ENCODE assay signal across 1 cellular context in the genomic region with DNA sequence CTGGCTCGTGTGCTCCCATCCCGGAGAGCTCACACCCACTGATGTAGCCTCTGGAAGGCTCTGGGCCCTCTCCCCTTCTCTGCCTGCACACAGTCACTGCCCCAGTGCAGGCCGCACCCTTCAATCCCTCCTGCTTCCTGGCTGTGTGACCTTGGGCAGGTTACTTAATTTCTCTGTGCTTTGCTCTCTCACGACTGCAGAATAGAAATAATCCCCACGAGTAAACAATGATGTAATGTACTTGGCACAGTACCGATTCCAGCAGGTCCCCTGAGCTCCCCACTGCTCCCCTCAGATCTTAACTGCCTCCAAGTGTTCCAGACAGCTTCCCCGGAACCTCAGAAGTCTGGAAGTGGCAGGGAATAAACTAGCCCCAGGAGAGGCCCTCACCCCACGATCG.
TF ChIP-seq lines count a peak whose summit lies in the region.

No MANE protein-coding gene starts in this region.

TF ChIP-seq in HEK293, 187 proteins besides CTCF, POLR2A, EP300 and RAD21 (continued from another document):
- TF ChIP-seq, protein P1, sequence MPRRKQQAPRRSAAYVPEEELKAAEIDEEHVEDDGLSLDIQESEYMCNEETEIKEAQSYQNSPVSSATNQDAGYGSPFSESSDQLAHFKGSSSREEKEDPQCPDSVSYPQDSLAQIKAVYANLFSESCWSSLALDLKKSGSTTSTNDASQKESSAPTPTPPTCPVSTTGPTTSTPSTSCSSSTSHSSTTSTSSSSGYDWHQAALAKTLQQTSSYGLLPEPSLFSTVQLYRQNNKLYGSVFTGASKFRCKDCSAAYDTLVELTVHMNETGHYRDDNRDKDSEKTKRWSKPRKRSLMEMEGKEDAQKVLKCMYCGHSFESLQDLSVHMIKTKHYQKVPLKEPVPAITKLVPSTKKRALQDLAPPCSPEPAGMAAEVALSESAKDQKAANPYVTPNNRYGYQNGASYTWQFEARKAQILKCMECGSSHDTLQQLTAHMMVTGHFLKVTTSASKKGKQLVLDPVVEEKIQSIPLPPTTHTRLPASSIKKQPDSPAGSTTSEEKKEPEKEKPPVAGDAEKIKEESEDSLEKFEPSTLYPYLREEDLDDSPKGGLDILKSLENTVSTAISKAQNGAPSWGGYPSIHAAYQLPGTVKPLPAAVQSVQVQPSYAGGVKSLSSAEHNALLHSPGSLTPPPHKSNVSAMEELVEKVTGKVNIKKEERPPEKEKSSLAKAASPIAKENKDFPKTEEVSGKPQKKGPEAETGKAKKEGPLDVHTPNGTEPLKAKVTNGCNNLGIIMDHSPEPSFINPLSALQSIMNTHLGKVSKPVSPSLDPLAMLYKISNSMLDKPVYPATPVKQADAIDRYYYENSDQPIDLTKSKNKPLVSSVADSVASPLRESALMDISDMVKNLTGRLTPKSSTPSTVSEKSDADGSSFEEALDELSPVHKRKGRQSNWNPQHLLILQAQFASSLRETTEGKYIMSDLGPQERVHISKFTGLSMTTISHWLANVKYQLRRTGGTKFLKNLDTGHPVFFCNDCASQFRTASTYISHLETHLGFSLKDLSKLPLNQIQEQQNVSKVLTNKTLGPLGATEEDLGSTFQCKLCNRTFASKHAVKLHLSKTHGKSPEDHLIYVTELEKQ (tag by site-specific recombination; IDR thresholded peaks at IDR 0.05; ENCODE audit: borderline replicate concordance), result no peak
- TF ChIP-seq, protein P2, sequence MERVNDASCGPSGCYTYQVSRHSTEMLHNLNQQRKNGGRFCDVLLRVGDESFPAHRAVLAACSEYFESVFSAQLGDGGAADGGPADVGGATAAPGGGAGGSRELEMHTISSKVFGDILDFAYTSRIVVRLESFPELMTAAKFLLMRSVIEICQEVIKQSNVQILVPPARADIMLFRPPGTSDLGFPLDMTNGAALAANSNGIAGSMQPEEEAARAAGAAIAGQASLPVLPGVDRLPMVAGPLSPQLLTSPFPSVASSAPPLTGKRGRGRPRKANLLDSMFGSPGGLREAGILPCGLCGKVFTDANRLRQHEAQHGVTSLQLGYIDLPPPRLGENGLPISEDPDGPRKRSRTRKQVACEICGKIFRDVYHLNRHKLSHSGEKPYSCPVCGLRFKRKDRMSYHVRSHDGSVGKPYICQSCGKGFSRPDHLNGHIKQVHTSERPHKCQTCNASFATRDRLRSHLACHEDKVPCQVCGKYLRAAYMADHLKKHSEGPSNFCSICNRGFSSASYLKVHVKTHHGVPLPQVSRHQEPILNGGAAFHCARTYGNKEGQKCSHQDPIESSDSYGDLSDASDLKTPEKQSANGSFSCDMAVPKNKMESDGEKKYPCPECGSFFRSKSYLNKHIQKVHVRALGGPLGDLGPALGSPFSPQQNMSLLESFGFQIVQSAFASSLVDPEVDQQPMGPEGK (tag by site-specific recombination; IDR thresholded peaks at IDR 0.05), result no peak
- TF ChIP-seq ZNF580 (tag by site-specific recombination; IDR thresholded peaks at IDR 0.05) (no peak), ZNF530 (tag by site-specific recombination; IDR thresholded peaks at IDR 0.05; ENCODE audit: low read depth) (no peak), ZNF768 (tag by site-specific recombination; IDR thresholded peaks at IDR 0.05) (peak; percentile 72; the same call in 1 of the 2 replicates), BCL6B (tag by site-specific recombination; IDR thresholded peaks at IDR 0.05) (no peak), RBAK (tag by site-specific recombination; IDR thresholded peaks at IDR 0.05) (no peak), ZNF169 (tag by site-specific recombination; IDR thresholded peaks at IDR 0.05) (no peak), ZNF311 (tag by site-specific recombination; IDR thresholded peaks at IDR 0.05; ENCODE audit: borderline replicate concordance) (no peak), ZNF202 (tag by site-specific recombination; IDR thresholded peaks at IDR 0.05; ENCODE audit: borderline replicate concordance) (no peak), SCRT2 (tag by site-specific recombination; IDR thresholded peaks at IDR 0.05) (peak; percentile 55), ZBTB17 (tag by site-specific recombination; IDR thresholded peaks at IDR 0.05) (0 out of 2 replicates have a peak, but pooled peaks have one; percentile 28), ZNF2 (tag by site-specific recombination; IDR thresholded peaks at IDR 0.05) (no peak), ZIC2 (tag by site-specific recombination; IDR thresholded peaks at IDR 0.05) (peak; percentile 54), ZNF18 (tag by site-specific recombination; IDR thresholded peaks at IDR 0.05) (no peak), ZNF514 (tag by site-specific recombination; IDR thresholded peaks at IDR 0.05) (no peak), ZNF398 (tag by site-specific recombination; IDR thresholded peaks at IDR 0.05) (no peak), ZFP37 (tag by site-specific recombination; IDR thresholded peaks at IDR 0.05) (no peak), MZF1 (tag by site-specific recombination; IDR thresholded peaks at IDR 0.05; ENCODE audit: borderline replicate concordance) (peak; percentile 80)
- TF ChIP-seq, protein P3, sequence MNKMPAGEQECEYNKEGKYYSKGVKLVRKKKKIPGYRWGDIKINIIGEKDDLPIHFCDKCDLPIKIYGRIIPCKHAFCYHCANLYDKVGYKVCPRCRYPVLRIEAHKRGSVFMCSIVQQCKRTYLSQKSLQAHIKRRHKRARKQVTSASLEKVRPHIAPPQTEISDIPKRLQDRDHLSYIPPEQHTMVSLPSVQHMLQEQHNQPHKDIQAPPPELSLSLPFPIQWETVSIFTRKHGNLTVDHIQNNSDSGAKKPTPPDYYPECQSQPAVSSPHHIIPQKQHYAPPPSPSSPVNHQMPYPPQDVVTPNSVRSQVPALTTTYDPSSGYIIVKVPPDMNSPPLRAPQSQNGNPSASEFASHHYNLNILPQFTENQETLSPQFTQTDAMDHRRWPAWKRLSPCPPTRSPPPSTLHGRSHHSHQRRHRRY (tag by site-specific recombination; IDR thresholded peaks at IDR 0.05), result no peak
- TF ChIP-seq, protein P4, sequence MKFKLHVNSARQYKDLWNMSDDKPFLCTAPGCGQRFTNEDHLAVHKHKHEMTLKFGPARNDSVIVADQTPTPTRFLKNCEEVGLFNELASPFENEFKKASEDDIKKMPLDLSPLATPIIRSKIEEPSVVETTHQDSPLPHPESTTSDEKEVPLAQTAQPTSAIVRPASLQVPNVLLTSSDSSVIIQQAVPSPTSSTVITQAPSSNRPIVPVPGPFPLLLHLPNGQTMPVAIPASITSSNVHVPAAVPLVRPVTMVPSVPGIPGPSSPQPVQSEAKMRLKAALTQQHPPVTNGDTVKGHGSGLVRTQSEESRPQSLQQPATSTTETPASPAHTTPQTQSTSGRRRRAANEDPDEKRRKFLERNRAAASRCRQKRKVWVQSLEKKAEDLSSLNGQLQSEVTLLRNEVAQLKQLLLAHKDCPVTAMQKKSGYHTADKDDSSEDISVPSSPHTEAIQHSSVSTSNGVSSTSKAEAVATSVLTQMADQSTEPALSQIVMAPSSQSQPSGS (tag by site-specific recombination; IDR thresholded peaks at IDR 0.05; ENCODE audit: low read depth), result peak; percentile 40; the same call in 1 of the 2 replicates
- TF ChIP-seq, protein P5, sequence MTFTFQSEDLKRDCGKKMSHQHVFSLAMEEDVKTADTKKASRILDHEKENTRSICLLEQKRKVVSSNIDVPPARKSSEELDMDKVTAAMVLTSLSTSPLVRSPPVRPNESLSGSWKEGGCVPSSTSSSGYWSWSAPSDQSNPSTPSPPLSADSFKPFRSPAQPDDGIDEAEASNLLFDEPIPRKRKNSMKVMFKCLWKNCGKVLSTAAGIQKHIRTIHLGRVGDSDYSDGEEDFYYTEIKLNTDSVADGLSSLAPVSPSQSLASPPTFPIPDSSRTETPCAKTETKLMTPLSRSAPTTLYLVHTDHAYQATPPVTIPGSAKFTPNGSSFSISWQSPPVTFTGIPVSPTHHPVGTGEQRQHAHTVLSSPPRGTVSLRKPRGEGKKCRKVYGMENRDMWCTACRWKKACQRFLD (tag by site-specific recombination; IDR thresholded peaks at IDR 0.05), result no peak
- TF ChIP-seq, protein P6, sequence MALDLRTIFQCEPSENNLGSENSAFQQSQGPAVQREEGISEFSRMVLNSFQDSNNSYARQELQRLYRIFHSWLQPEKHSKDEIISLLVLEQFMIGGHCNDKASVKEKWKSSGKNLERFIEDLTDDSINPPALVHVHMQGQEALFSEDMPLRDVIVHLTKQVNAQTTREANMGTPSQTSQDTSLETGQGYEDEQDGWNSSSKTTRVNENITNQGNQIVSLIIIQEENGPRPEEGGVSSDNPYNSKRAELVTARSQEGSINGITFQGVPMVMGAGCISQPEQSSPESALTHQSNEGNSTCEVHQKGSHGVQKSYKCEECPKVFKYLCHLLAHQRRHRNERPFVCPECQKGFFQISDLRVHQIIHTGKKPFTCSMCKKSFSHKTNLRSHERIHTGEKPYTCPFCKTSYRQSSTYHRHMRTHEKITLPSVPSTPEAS (tag by site-specific recombination; IDR thresholded peaks at IDR 0.05), result 0 out of 2 replicates have a peak, but pooled peaks have one; percentile 7
